In the genomic region with DNA sequence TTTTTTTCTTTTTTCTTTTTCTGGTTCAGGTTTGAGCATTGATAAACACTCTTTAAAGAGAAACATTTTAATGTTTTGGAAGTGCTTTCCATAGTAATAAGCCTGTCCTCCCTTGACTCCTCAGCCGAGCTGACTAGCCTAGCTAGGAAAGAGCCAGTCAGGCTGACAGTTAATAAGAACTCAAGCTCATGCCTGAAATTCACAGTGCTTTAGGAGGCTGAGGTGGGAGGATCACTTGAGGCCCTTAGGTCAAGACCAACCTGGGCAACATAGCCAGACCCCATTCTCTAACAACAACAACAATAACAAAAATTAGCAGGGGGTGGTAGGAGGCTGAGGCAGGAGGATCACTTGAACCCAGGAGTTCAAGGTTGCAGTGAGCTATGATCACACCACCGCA, we compare ENCODE assay signal across 13 cellular contexts. TPM values are rescaled to one million over a fixed set of nuclear protein-coding genes. Genes with fewer than 3 reads are reported as not detected.
DNase-seq lines count a peak whose midpoint lies in the region; ATAC-seq and TF ChIP-seq lines count a peak whose summit lies in the region.
"Had no signal": no experiment of that assay in that cellular context is flagged by ENCODE, and none has a peak within 500 bp of the region (broad histone marks: within the 10 kb centered on the region; RNA-seq: fewer than 3 reads in every experiment).

No MANE protein-coding gene starts in this region.

- peak overlapping the region in 10 of 11 experiments; percentile 44 to 83 (median 72); a peak in 20 of 22 replicates for H3K27ac ChIP-seq in BLaER1 treated with 17β-estradiol and CSF1 and Interleukin-3, amounts not matched to agents 10 nM and 100 nM

- H3K36me3 ChIP-seq in BLaER1 treated with 17β-estradiol and CSF1 and Interleukin-3, amounts not matched to agents 10 nM and 100 nM = peaks cover 5 to 51% (median 24%) of the 10 kb centered on the region in 11 experiments; a peak in 21 of 22 replicates

- no peaks in the 10 kb centered on the region for H3K9me3 Mint-ChIP-seq in effector memory CD8-positive, alpha-beta T cell
- peaks cover 4% of the 10 kb centered on the region for H3K9me3 Mint-ChIP-seq in osteocyte (ENCODE audit: unreplicated experiment)
- H3K9me3 Mint-ChIP-seq: activated naive CD4-positive, alpha-beta T cell treated with anti-CD3 and anti-CD28 coated beads, Interleukin-2, amount 10 ng/mL, durations not matched to agents 7 days and 5 days had no signal

- peaks cover 0 to 32% (median 9%) of the 10 kb centered on the region in 11 experiments; a peak in 9 of 22 replicates for H4K20me1 ChIP-seq in BLaER1 treated with 17β-estradiol and CSF1 and Interleukin-3, amounts not matched to agents 10 nM and 100 nM

- peak overlapping the region in 7 of 11 experiments; percentile 7 to 68 (median 48); a peak in 11 of 22 replicates for H3K4me2 ChIP-seq in BLaER1 treated with 17β-estradiol and CSF1 and Interleukin-3, amounts not matched to agents 10 nM and 100 nM

- DNase-seq in NB4 (ENCODE audit: low read depth) (peak; percentile 6), osteocyte (ENCODE audit: extremely low spot score, unreplicated experiment) (no peak), CD1c-positive myeloid dendritic cell (ENCODE audit: extremely low spot score) (no peak), inferior parietal cortex (ENCODE audit: extremely low spot score) (no peak), left colon (no peak), sciatic nerve (ENCODE audit: low spot score) (no peak)
- no peak for DNase-seq in effector memory CD8-positive, alpha-beta T cell
- DNase-seq: activated naive CD4-positive, alpha-beta T cell treated with anti-CD3 and anti-CD28 coated beads, Interleukin-2, amount 10 ng/mL, durations not matched to agents 7 days and 5 days; dermis blood vessel endothelial cell; NCI-H524 treated with DMSO at 0.1 percent for 48 hours had no signal

- ATAC-seq in effector memory CD8-positive, alpha-beta T cell (replicated peaks) = no peak
- ATAC-seq in left colon (no peak), sciatic nerve (no peak)

- peaks cover 2 to 4% of the 10 kb centered on the region in 2 donors for H3K4me1 Mint-ChIP-seq in effector memory CD8-positive, alpha-beta T cell (ENCODE audit: low read depth in 2 of 2)
- peaks cover 37% of the 10 kb centered on the region for H3K4me1 Mint-ChIP-seq in osteocyte (ENCODE audit: unreplicated experiment)
- H3K4me1 Mint-ChIP-seq: activated naive CD4-positive, alpha-beta T cell treated with anti-CD3 and anti-CD28 coated beads, Interleukin-2, amount 10 ng/mL, durations not matched to agents 7 days and 5 days had no signal

- intact Hi-C loops in left colon (cut with DNase I, micrococcal nuclease) (no loop called here), sciatic nerve (cut with DNase I) (no loop called here)

- H3K36me3 Mint-ChIP-seq in effector memory CD8-positive, alpha-beta T cell (ENCODE audit: insufficient read depth) = peaks cover 8% of the 10 kb centered on the region
- peaks cover 15% of the 10 kb centered on the region for H3K36me3 Mint-ChIP-seq in osteocyte (ENCODE audit: unreplicated experiment)

- H3K27ac Mint-ChIP-seq in effector memory CD8-positive, alpha-beta T cell = peak overlapping the region; percentile 38 to 71
- H3K27ac Mint-ChIP-seq in osteocyte (ENCODE audit: unreplicated experiment) = peak overlapping the region; percentile 74
- H3K27ac Mint-ChIP-seq: activated naive CD4-positive, alpha-beta T cell treated with anti-CD3 and anti-CD28 coated beads, Interleukin-2, amount 10 ng/mL, durations not matched to agents 7 days and 5 days had no signal

- H3K4me1 ChIP-seq in BLaER1 treated with 17β-estradiol and CSF1 and Interleukin-3, amounts not matched to agents 10 nM and 100 nM = peaks cover 0 to 52% (median 11%) of the 10 kb centered on the region in 10 experiments; a peak in 12 of 20 replicates

- H3K27me3 Mint-ChIP-seq in effector memory CD8-positive, alpha-beta T cell = no peaks in the 10 kb centered on the region
- no peaks in the 10 kb centered on the region for H3K27me3 Mint-ChIP-seq in osteocyte (ENCODE audit: unreplicated experiment)
- H3K27me3 Mint-ChIP-seq: activated naive CD4-positive, alpha-beta T cell treated with anti-CD3 and anti-CD28 coated beads, Interleukin-2, amount 10 ng/mL, durations not matched to agents 7 days and 5 days had no signal

- no peak overlapping the region for H3K4me3 Mint-ChIP-seq in effector memory CD8-positive, alpha-beta T cell
- H3K4me3 Mint-ChIP-seq in osteocyte (ENCODE audit: unreplicated experiment) = no peak overlapping the region
- H3K4me3 Mint-ChIP-seq: activated naive CD4-positive, alpha-beta T cell treated with anti-CD3 and anti-CD28 coated beads, Interleukin-2, amount 10 ng/mL, durations not matched to agents 7 days and 5 days had no signal

- no peak overlapping the region for H3K4me3 ChIP-seq in BLaER1 treated with 17β-estradiol and CSF1 and Interleukin-3, amounts not matched to agents 10 nM and 100 nM
- no peak overlapping the region for H3K4me3 ChIP-seq in NB4 (ENCODE audit: low read depth, low read length)

- peak overlapping the region in 8 of 11 experiments; percentile 17 to 63 (median 46); a peak in 9 of 22 replicates for H3K9ac ChIP-seq in BLaER1 treated with 17β-estradiol and CSF1 and Interleukin-3, amounts not matched to agents 10 nM and 100 nM

- TF ChIP-seq CTCF in NB4 (IDR thresholded peaks at IDR 0.05; ENCODE audit: low read depth, low read length) = no peak
- no peak for TF ChIP-seq CTCF in osteocyte (IDR thresholded peaks at IDR 0.05)

- peaks cover 57 to 99% (median 86%) of the 10 kb centered on the region in 11 experiments for H3K27me3 ChIP-seq in BLaER1 treated with 17β-estradiol and CSF1 and Interleukin-3, amounts not matched to agents 10 nM and 100 nM

- H3K9me3 ChIP-seq in BLaER1 treated with 17β-estradiol and CSF1 and Interleukin-3, amounts not matched to agents 10 nM and 100 nM (replicated peaks in 1 of 11) = no peaks in the 10 kb centered on the region

- TF ChIP-seq POLR2A in NB4 (IDR thresholded peaks at IDR 0.05; ENCODE audit: extremely low read depth, insufficient read length) = no peak

RNA-seq across cellular contexts. Expression of a gene that starts 53.4 kb away (rescaled TPM):
- total RNA-seq in osteocyte (not detected in 2 replicates), left colon (not detected), sciatic nerve (not detected)
- total RNA-seq: activated CD8-positive, alpha-beta memory T cell treated with anti-CD3 and anti-CD28 coated beads for 36 hours; dermis blood vessel endothelial cell; kidney epithelial cell had no signal
